26 cellular contexts compared by ENCODE assay signal in genomic region chr7:107359520-107360316, GRCh38.
"Had no signal": no experiment of that assay in that cellular context is flagged by ENCODE, and none has a peak within 500 bp of the region (broad histone marks: within the 10 kb centered on the region; RNA-seq: fewer than 3 reads in every experiment).

No MANE protein-coding gene starts in this region.

- ATAC-seq: left colon; naive thymus-derived CD4-positive, alpha-beta T cell; stimulated activated naive B cell treated with anti-CD40 and anti-IgM and Interleukin-4, amounts not matched to agents 10 μg/mL and 1 μg/mL and 100 μg/mL, for 72 hours had no signal

- H3K4me3 ChIP-seq: cardiac muscle cell, colonic mucosa, heart left ventricle, neural progenitor cell, stomach, thyroid gland had no signal

- H3K9ac ChIP-seq: neural progenitor cell had no signal

- H3K4me1 ChIP-seq: colonic mucosa, heart left ventricle, neural progenitor cell, stomach, thyroid gland had no signal

- FAIRE-seq: kidney, TTC549 had no signal

- DNase-seq: activated CD4-positive, alpha-beta T cell treated with anti-CD3 and anti-CD28 coated beads for 4 hours; activated CD4-positive, alpha-beta T cell treated with anti-CD3 and anti-CD28 coated beads, Interleukin-2, amount 50 U/mL, for 48 hours; activated CD8-positive, alpha-beta memory T cell treated with anti-CD3 and anti-CD28 coated beads for 24 hours; activated effector memory CD4-positive, alpha-beta T cell treated with Interleukin-2 at 50 U/mL for 16 hours; activated naive CD4-positive, alpha-beta T cell treated with Interleukin-2 at 50 U/mL for 16 hours; anterior cingulate cortex; cerebellar nuclear complex; colonic mucosa; effector CD8-positive, alpha-beta T cell; heart left ventricle; hypothalamus; immature natural killer cell; left colon; mammary epithelial cell; naive thymus-derived CD4-positive, alpha-beta T cell; right cardiac atrium; stimulated activated CD4-positive, alpha-beta T cell treated with anti-CD3 and anti-CD28 coated beads, Interleukin-15, amount 100 ng/mL, for 24 hours; stimulated activated CD4-positive, alpha-beta T cell treated with anti-CD3 and anti-CD28 coated beads, Interleukin-2, amount 100 ng/mL, for 24 hours; stimulated activated naive B cell treated with anti-CD40 and anti-IgM and Interleukin-4, amounts not matched to agents 10 μg/mL and 1 μg/mL and 100 μg/mL, for 72 hours; stomach; thyroid gland had no signal

- H3K36me3 ChIP-seq: neural progenitor cell had no signal

- H3K27me3 ChIP-seq: cardiac muscle cell, colonic mucosa, heart left ventricle, neural progenitor cell, stomach, thyroid gland had no signal

- H2AFZ ChIP-seq: neural progenitor cell had no signal

- H3K27ac ChIP-seq: cardiac muscle cell, colonic mucosa, heart left ventricle, neural progenitor cell, stomach, thyroid gland, VCaP had no signal

- H3K4me2 ChIP-seq: neural progenitor cell had no signal

- H3K9me3 ChIP-seq: colonic mucosa, thyroid gland had no signal
